In the genomic region with DNA sequence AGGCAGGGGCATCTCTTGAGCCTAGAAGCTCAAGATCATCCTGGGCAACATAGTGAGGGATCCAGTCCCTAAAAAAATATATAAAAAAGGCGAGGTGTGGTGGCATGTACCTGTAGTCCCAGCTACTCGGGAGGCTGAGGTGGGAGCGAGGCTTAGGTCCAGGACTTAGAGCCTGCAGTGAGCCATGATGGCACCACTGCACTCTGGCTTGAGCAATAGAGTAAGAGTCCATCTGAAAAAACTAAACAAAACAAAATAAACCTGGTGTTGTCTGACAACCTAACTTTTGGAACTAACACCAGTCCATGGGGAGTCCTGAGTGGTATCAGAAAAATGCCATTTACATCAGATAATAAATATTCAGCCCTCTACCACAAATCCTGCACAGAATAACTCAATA, we compare ENCODE assay signal across 40 cellular contexts.
"Had no signal": no experiment of that assay in that cellular context is flagged by ENCODE, and none has a peak within 500 bp of the region (broad histone marks: within the 10 kb centered on the region; RNA-seq: fewer than 3 reads in every experiment).

No MANE protein-coding gene starts in this region.

- FAIRE-seq: astrocyte, bronchial epithelial cell had no signal

- H3K27me3 ChIP-seq: adrenal gland, ascending aorta, body of pancreas, brain microvascular endothelial cell, breast epithelium, cardiac muscle cell had no signal

- DNase-seq: activated effector memory CD4-positive, alpha-beta T cell treated with anti-CD3 and anti-CD28 coated beads, Interleukin-2, amount 50 U/mL, for 16 hours; activated effector memory CD4-positive, alpha-beta T cell treated with Interleukin-2 at 50 U/mL for 16 hours; activated gamma-delta T cell; activated gamma-delta T cell treated with Interleukin-2 at 50 U/mL for 16 hours; activated naive CD4-positive, alpha-beta T cell; activated naive CD4-positive, alpha-beta T cell treated with anti-CD3 and anti-CD28 coated beads for 36 hours; activated naive CD4-positive, alpha-beta T cell treated with anti-CD3 and anti-CD28 coated beads, Interleukin-2, amount 10 ng/mL, durations not matched to agents 7 days and 5 days; activated naive CD4-positive, alpha-beta T cell treated with anti-CD3 and anti-CD28 coated beads, Interleukin-2, amount 50 U/mL, for 16 hours; activated naive CD4-positive, alpha-beta T cell treated with Interleukin-2 at 50 U/mL for 16 hours; activated naive CD8-positive, alpha-beta T cell treated with anti-CD3 and anti-CD28 coated beads for 36 hours; activated naive CD8-positive, alpha-beta T cell treated with anti-CD3 and anti-CD28 coated beads, Interleukin-2, amount 10 ng/mL, durations not matched to agents 7 days and 5 days; activated naive CD8-positive, alpha-beta T cell treated with anti-CD3 and anti-CD28 coated beads, Interleukin-2, amount 50 U/mL, for 24 hours; activated T-cell treated with anti-CD3 and anti-CD28 coated beads, Interleukin-2, amount 50 U/mL, for 1 hour; activated T-cell treated with anti-CD3 and anti-CD28 coated beads, Interleukin-2, amount 50 U/mL, for 24 hours; activated T-cell treated with anti-CD3 and anti-CD28 coated beads, Interleukin-2, amount 50 U/mL, for 4 hours; activated T-cell treated with anti-CD3 and anti-CD28 coated beads, Interleukin-2, amount 50 U/mL, for 48 hours; activated T-cell treated with anti-CD3 and anti-CD28 coated beads, Interleukin-2, amount 50 U/mL, for 72 hours; adrenal gland; amniotic stem cell; amygdala; anterior cingulate cortex; aorta; brain microvascular endothelial cell; caudate nucleus; central memory CD4-positive, alpha-beta T cell; cerebellar nuclear complex had no signal

- H3K27ac Mint-ChIP-seq: activated naive CD4-positive, alpha-beta T cell treated with anti-CD3 and anti-CD28 coated beads for 36 hours; activated naive CD4-positive, alpha-beta T cell treated with anti-CD3 and anti-CD28 coated beads, Interleukin-2, amount 10 ng/mL, durations not matched to agents 7 days and 5 days; activated naive CD4-positive, alpha-beta T cell treated with anti-CD3 and anti-CD28 coated beads, Interleukin-2, amount 50 U/mL, for 24 hours; activated naive CD4-positive, alpha-beta T cell treated with anti-CD3 and anti-CD28 coated beads, Interleukin-2, amount 50 U/mL, for 72 hours; activated naive CD8-positive, alpha-beta T cell; activated naive CD8-positive, alpha-beta T cell treated with anti-CD3 and anti-CD28 coated beads for 36 hours; activated naive CD8-positive, alpha-beta T cell treated with anti-CD3 and anti-CD28 coated beads, Interleukin-2, amount 10 ng/mL, durations not matched to agents 7 days and 5 days; activated naive CD8-positive, alpha-beta T cell treated with anti-CD3 and anti-CD28 coated beads, Interleukin-2, amount 50 U/mL, for 24 hours; activated T-cell treated with anti-CD3 and anti-CD28 coated beads, Interleukin-2, amount 50 U/mL, for 24 hours; activated T-cell treated with anti-CD3 and anti-CD28 coated beads, Interleukin-2, amount 50 U/mL, for 72 hours; activated T-helper 1 cell treated with anti-CD3 and anti-CD28 coated beads, Interleukin-12 subunit alpha, Interleukin-12 subunit beta, Interleukin-2, Interleukin-4 antibody, amounts not matched to agents 30 ng/mL and 10 ng/mL and 1 ng/mL, durations not matched to agents 14 hours and 24 hours and 36 hours; activated T-helper 17 cell treated with anti-CD3 and anti-CD28 coated beads, Interleukin-2, amount 50 U/mL, for 72 hours; activated T-helper 2 cell treated with anti-CD3 and anti-CD28 coated beads, Interferon-gamma antibody, Interleukin-2, Interleukin-4, amounts not matched to agents 10 μg/mL and 5 μg/mL and 100 μg/mL, durations not matched to agents 14 hours and 24 hours and 36 hours; brain had no signal

- H3K9me3 Mint-ChIP-seq: activated naive CD4-positive, alpha-beta T cell treated with anti-CD3 and anti-CD28 coated beads for 36 hours; activated naive CD4-positive, alpha-beta T cell treated with anti-CD3 and anti-CD28 coated beads, Interleukin-2, amount 10 ng/mL, durations not matched to agents 7 days and 5 days; activated naive CD8-positive, alpha-beta T cell treated with anti-CD3 and anti-CD28 coated beads for 36 hours; activated naive CD8-positive, alpha-beta T cell treated with anti-CD3 and anti-CD28 coated beads, Interleukin-2, amount 10 ng/mL, durations not matched to agents 7 days and 5 days; activated naive CD8-positive, alpha-beta T cell treated with anti-CD3 and anti-CD28 coated beads, Interleukin-2, amount 50 U/mL, for 24 hours; activated T-cell treated with anti-CD3 and anti-CD28 coated beads, Interleukin-2, amount 50 U/mL, for 24 hours; activated T-cell treated with anti-CD3 and anti-CD28 coated beads, Interleukin-2, amount 50 U/mL, for 4 hours; activated T-cell treated with anti-CD3 and anti-CD28 coated beads, Interleukin-2, amount 50 U/mL, for 72 hours; activated T-helper 17 cell treated with anti-CD3 and anti-CD28 coated beads, Interleukin-2, amount 50 U/mL, for 72 hours; activated T-helper 2 cell treated with anti-CD3 and anti-CD28 coated beads, Interferon-gamma antibody, Interleukin-2, Interleukin-4, amounts not matched to agents 10 μg/mL and 5 μg/mL and 100 μg/mL, durations not matched to agents 14 hours and 24 hours and 36 hours; central memory CD8-positive, alpha-beta T cell had no signal

- ATAC-seq: activated naive CD4-positive, alpha-beta T cell treated with anti-CD3 and anti-CD28 coated beads, Interleukin-2, amount 50 U/mL, for 72 hours; activated naive CD8-positive, alpha-beta T cell treated with anti-CD3 and anti-CD28 coated beads, Interleukin-2, amount 50 U/mL, for 24 hours; activated T-cell treated with anti-CD3 and anti-CD28 coated beads, Interleukin-2, amount 50 U/mL, for 4 hours; activated T-cell treated with anti-CD3 and anti-CD28 coated beads, Interleukin-2, amount 50 U/mL, for 72 hours; activated T-helper 17 cell treated with anti-CD3 and anti-CD28 coated beads, Interleukin-2, amount 50 U/mL, for 72 hours; body of pancreas had no signal

- H3K4me1 ChIP-seq: adrenal gland, ascending aorta, breast epithelium had no signal

- H3K4me3 Mint-ChIP-seq: activated naive CD4-positive, alpha-beta T cell treated with anti-CD3 and anti-CD28 coated beads for 36 hours; activated naive CD4-positive, alpha-beta T cell treated with anti-CD3 and anti-CD28 coated beads, Interleukin-2, amount 10 ng/mL, durations not matched to agents 7 days and 5 days; activated naive CD4-positive, alpha-beta T cell treated with anti-CD3 and anti-CD28 coated beads, Interleukin-2, amount 50 U/mL, for 24 hours; activated naive CD8-positive, alpha-beta T cell; activated naive CD8-positive, alpha-beta T cell treated with anti-CD3 and anti-CD28 coated beads for 36 hours; activated naive CD8-positive, alpha-beta T cell treated with anti-CD3 and anti-CD28 coated beads, Interleukin-2, amount 10 ng/mL, durations not matched to agents 7 days and 5 days; activated naive CD8-positive, alpha-beta T cell treated with anti-CD3 and anti-CD28 coated beads, Interleukin-2, amount 50 U/mL, for 24 hours; activated T-cell treated with anti-CD3 and anti-CD28 coated beads, Interleukin-2, amount 50 U/mL, for 24 hours; activated T-cell treated with anti-CD3 and anti-CD28 coated beads, Interleukin-2, amount 50 U/mL, for 4 hours; activated T-cell treated with anti-CD3 and anti-CD28 coated beads, Interleukin-2, amount 50 U/mL, for 72 hours; activated T-helper 1 cell treated with anti-CD3 and anti-CD28 coated beads, Interleukin-12 subunit alpha, Interleukin-12 subunit beta, Interleukin-2, Interleukin-4 antibody, amounts not matched to agents 30 ng/mL and 10 ng/mL and 1 ng/mL, durations not matched to agents 14 hours and 24 hours and 36 hours; activated T-helper 17 cell treated with anti-CD3 and anti-CD28 coated beads, Interleukin-2, amount 50 U/mL, for 72 hours; brain; central memory CD8-positive, alpha-beta T cell had no signal

- H3K4me3 ChIP-seq: adrenal gland, ascending aorta, body of pancreas, breast epithelium, cardiac muscle cell had no signal

- H3K4me1 Mint-ChIP-seq: activated naive CD8-positive, alpha-beta T cell treated with anti-CD3 and anti-CD28 coated beads, Interleukin-2, amount 10 ng/mL, durations not matched to agents 7 days and 5 days; activated T-helper 17 cell treated with anti-CD3 and anti-CD28 coated beads, Interleukin-2, amount 50 U/mL, for 72 hours; brain; central memory CD8-positive, alpha-beta T cell had no signal

- H3K9me3 ChIP-seq: adrenal gland, ascending aorta, body of pancreas, breast epithelium had no signal

- H3K36me3 ChIP-seq: adrenal gland, ascending aorta, brain microvascular endothelial cell, breast epithelium, cardiac muscle cell had no signal

- H3K36me3 Mint-ChIP-seq: activated naive CD4-positive, alpha-beta T cell treated with anti-CD3 and anti-CD28 coated beads, Interleukin-2, amount 10 ng/mL, durations not matched to agents 7 days and 5 days; activated naive CD4-positive, alpha-beta T cell treated with anti-CD3 and anti-CD28 coated beads, Interleukin-2, amount 50 U/mL, for 24 hours; activated naive CD4-positive, alpha-beta T cell treated with anti-CD3 and anti-CD28 coated beads, Interleukin-2, amount 50 U/mL, for 72 hours; activated naive CD8-positive, alpha-beta T cell; activated naive CD8-positive, alpha-beta T cell treated with anti-CD3 and anti-CD28 coated beads for 36 hours; activated naive CD8-positive, alpha-beta T cell treated with anti-CD3 and anti-CD28 coated beads, Interleukin-2, amount 10 ng/mL, durations not matched to agents 7 days and 5 days; brain had no signal

- H3K27ac ChIP-seq: adrenal gland, ascending aorta, body of pancreas, brain microvascular endothelial cell, breast epithelium, cardiac muscle cell had no signal

- H3K27me3 Mint-ChIP-seq: activated naive CD4-positive, alpha-beta T cell treated with anti-CD3 and anti-CD28 coated beads, Interleukin-2, amount 10 ng/mL, durations not matched to agents 7 days and 5 days; activated naive CD4-positive, alpha-beta T cell treated with anti-CD3 and anti-CD28 coated beads, Interleukin-2, amount 50 U/mL, for 24 hours; activated naive CD8-positive, alpha-beta T cell treated with anti-CD3 and anti-CD28 coated beads for 36 hours; activated naive CD8-positive, alpha-beta T cell treated with anti-CD3 and anti-CD28 coated beads, Interleukin-2, amount 10 ng/mL, durations not matched to agents 7 days and 5 days; activated naive CD8-positive, alpha-beta T cell treated with anti-CD3 and anti-CD28 coated beads, Interleukin-2, amount 50 U/mL, for 24 hours; activated T-cell treated with anti-CD3 and anti-CD28 coated beads, Interleukin-2, amount 50 U/mL, for 24 hours; activated T-helper 17 cell treated with anti-CD3 and anti-CD28 coated beads, Interleukin-2, amount 50 U/mL, for 72 hours; brain had no signal
